ENCODE assay signal across 8 cellular contexts in the genomic region with DNA sequence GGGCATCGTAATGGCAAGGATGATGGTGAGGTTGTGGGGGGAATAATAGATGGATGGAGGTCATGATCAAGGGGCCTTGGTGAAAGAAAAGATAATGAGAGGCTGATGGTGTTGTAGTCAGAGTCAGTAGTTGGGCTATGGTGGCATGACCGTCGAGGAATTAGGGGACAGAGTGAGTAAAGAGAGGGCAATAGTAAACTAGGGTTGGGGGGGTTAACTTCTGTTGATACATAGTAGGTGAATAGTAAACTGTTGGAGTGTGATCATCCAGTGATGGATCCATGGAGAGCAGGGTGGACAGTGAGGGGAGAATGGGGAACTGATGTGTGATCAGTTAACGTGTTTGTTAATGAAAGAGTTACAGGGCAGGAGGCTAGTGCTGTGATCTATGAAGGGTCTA. TPM values are rescaled to one million over a fixed set of nuclear protein-coding genes. Genes with fewer than 3 reads are reported as not detected.
DNase-seq lines count a peak whose midpoint lies in the region; ATAC-seq, FAIRE-seq and TF ChIP-seq lines count a peak whose summit lies in the region.

No MANE protein-coding gene starts in this region.

- peaks cover 21% of the 10 kb centered on the region for H3K36me3 Mint-ChIP-seq in activated CD4-positive, alpha-beta T cell treated with anti-CD3 and anti-CD28 coated beads, Interleukin-2, amount 10 ng/mL, durations not matched to agents 7 days and 5 days (ENCODE audit: low read depth)
- H3K36me3 Mint-ChIP-seq in activated naive CD8-positive, alpha-beta T cell treated with anti-CD3 and anti-CD28 coated beads for 36 hours = peaks cover 27% of the 10 kb centered on the region

- H3K4me1 ChIP-seq in keratinocyte (ENCODE audit: control insufficient read depth, extremely low read depth, insufficient read depth, low read length) (peaks cover 12% of the 10 kb centered on the region), suprapubic skin (peaks cover 11% of the 10 kb centered on the region)

- no peak for TF ChIP-seq POLR2A in suprapubic skin (IDR thresholded peaks at IDR 0.05)

- H3K9ac ChIP-seq in keratinocyte (ENCODE audit: control insufficient read depth, extremely low read depth, insufficient read depth, low read length) = peak overlapping the region; percentile 92

- H3K27ac Mint-ChIP-seq in activated CD4-positive, alpha-beta T cell treated with anti-CD3 and anti-CD28 coated beads, Interleukin-2, amount 10 ng/mL, durations not matched to agents 7 days and 5 days = peak overlapping the region; percentile 96
- peak overlapping the region; percentile 97 for H3K27ac Mint-ChIP-seq in activated naive CD8-positive, alpha-beta T cell treated with anti-CD3 and anti-CD28 coated beads for 36 hours

- no peaks in the 10 kb centered on the region for H3K9me1 ChIP-seq in keratinocyte (ENCODE audit: control insufficient read depth, extremely low read depth, insufficient read depth, low read length)

- H3K36me3 ChIP-seq in keratinocyte (ENCODE audit: control insufficient read depth in 2 of 2, extremely low read depth in 1 of 2, insufficient read depth in 2 of 2, low read length in 2 of 2) (peaks cover 3 to 7% of the 10 kb centered on the region in 2 experiments), suprapubic skin (peaks cover 15% of the 10 kb centered on the region)

- CTCF ChIA-PET in activated CD4-positive, alpha-beta T cell treated with anti-CD3 and anti-CD28 coated beads, Interleukin-2, amount 10 ng/mL, durations not matched to agents 7 days and 5 days (lab: Charles Lee) = no interaction called here

- H4K20me1 ChIP-seq in keratinocyte (ENCODE audit: control insufficient read depth, extremely low read depth, insufficient read depth, low read length) = no peaks in the 10 kb centered on the region

- POLR2A ChIA-PET in activated CD4-positive, alpha-beta T cell treated with anti-CD3 and anti-CD28 coated beads, Interleukin-2, amount 10 ng/mL, durations not matched to agents 7 days and 5 days (lab: Charles Lee) = no interaction called here

- H3K79me2 ChIP-seq in keratinocyte (ENCODE audit: control insufficient read depth, insufficient read depth, low read length) = peaks cover 35% of the 10 kb centered on the region

- H3K4me1 Mint-ChIP-seq in activated CD4-positive, alpha-beta T cell treated with anti-CD3 and anti-CD28 coated beads, Interleukin-2, amount 10 ng/mL, durations not matched to agents 7 days and 5 days = peaks cover 37% of the 10 kb centered on the region
- H3K4me1 Mint-ChIP-seq in activated naive CD8-positive, alpha-beta T cell treated with anti-CD3 and anti-CD28 coated beads for 36 hours = peaks cover 17% of the 10 kb centered on the region

- dilution Hi-C loops in keratinocyte (cut with MboI; ENCODE audit: extremely low pct_ligation_motif_present, low sequenced_read_pairs) = no loop called here

- peak overlapping the region; percentile 76 for H3K4me2 ChIP-seq in keratinocyte (ENCODE audit: control insufficient read depth, extremely low read depth, insufficient read depth, low read depth, low read length)

- TF ChIP-seq CTCF in keratinocyte (optimal IDR thresholded peaks at IDR 0.05 in 1 of 3, IDR thresholded peaks at IDR 0.05 in 1 of 3, conservative IDR thresholded peaks at IDR 0.05 in 1 of 3; ENCODE audit: extremely low read depth in 1 of 3, insufficient read depth in 2 of 3, low read length in 3 of 3) = no peak
- TF ChIP-seq CTCF in suprapubic skin (IDR thresholded peaks at IDR 0.05) = no peak

- H3K4me3 ChIP-seq in keratinocyte (ENCODE audit: control insufficient read depth in 2 of 3, extremely low read depth in 1 of 3, insufficient read depth in 2 of 3, low read depth in 1 of 3, low read length in 3 of 3) (peak overlapping the region; percentile 64 to 75 (median 66)), suprapubic skin (peak overlapping the region; percentile 70)

- no peaks in the 10 kb centered on the region for H3K9me3 Mint-ChIP-seq in activated CD4-positive, alpha-beta T cell treated with anti-CD3 and anti-CD28 coated beads, Interleukin-2, amount 10 ng/mL, durations not matched to agents 7 days and 5 days
- H3K9me3 Mint-ChIP-seq in activated naive CD8-positive, alpha-beta T cell treated with anti-CD3 and anti-CD28 coated beads for 36 hours = no peaks in the 10 kb centered on the region

- no peak for ATAC-seq in GM21423 (IDR thresholded peaks at IDR 0.05; ENCODE audit: unreplicated experiment)

- DNase-seq in activated CD4-positive, alpha-beta T cell treated with anti-CD3 and anti-CD28 coated beads, Interleukin-2, amount 10 ng/mL, durations not matched to agents 7 days and 5 days = no peak
- DNase-seq in activated CD4-positive, alpha-beta T cell treated with anti-CD3 and anti-CD28 coated beads, Interleukin-2, amount 50 U/mL, for 48 hours = no peak
- DNase-seq in activated naive CD8-positive, alpha-beta T cell treated with anti-CD3 and anti-CD28 coated beads for 36 hours = no peak
- DNase-seq in keratinocyte (ENCODE audit: low read depth, low spot score) (no peak), suprapubic skin (ENCODE audit: low spot score in 2 of 2) (no peak), hepatic stellate cell (ENCODE audit: low spot score) (no peak), D341Med (ENCODE audit: low spot score) (no peak)

- H3K27me3 ChIP-seq in keratinocyte (ENCODE audit: control insufficient read depth, extremely low read depth, insufficient read depth, low read length) (no peaks in the 10 kb centered on the region), suprapubic skin (no peaks in the 10 kb centered on the region)

- H3K27me3 Mint-ChIP-seq in activated CD4-positive, alpha-beta T cell treated with anti-CD3 and anti-CD28 coated beads, Interleukin-2, amount 10 ng/mL, durations not matched to agents 7 days and 5 days = no peaks in the 10 kb centered on the region
- no peaks in the 10 kb centered on the region for H3K27me3 Mint-ChIP-seq in activated naive CD8-positive, alpha-beta T cell treated with anti-CD3 and anti-CD28 coated beads for 36 hours

- H3K9me3 ChIP-seq in keratinocyte (ENCODE audit: control insufficient read depth, low read depth, low read length) = no peaks in the 10 kb centered on the region
- H3K9me3 ChIP-seq in suprapubic skin = no peaks in the 10 kb centered on the region

- 75% methylated on average over 4 of the region's 4 CpGs for WGBS in suprapubic skin

- no peak overlapping the region for H2AFZ ChIP-seq in keratinocyte (ENCODE audit: control insufficient read depth, low read length)

- no peak for TF ChIP-seq EP300 in suprapubic skin (IDR thresholded peaks at IDR 0.05)

- peak overlapping the region; percentile 93 for H3K4me3 Mint-ChIP-seq in activated CD4-positive, alpha-beta T cell treated with anti-CD3 and anti-CD28 coated beads, Interleukin-2, amount 10 ng/mL, durations not matched to agents 7 days and 5 days
- H3K4me3 Mint-ChIP-seq in activated naive CD8-positive, alpha-beta T cell treated with anti-CD3 and anti-CD28 coated beads for 36 hours = peak overlapping the region; percentile 98

- no peak for FAIRE-seq in keratinocyte (lab: Jason Lieb, UNC)

- H3K27ac ChIP-seq in keratinocyte (ENCODE audit: control insufficient read depth, insufficient read depth, low read length) (peak overlapping the region; percentile 73), suprapubic skin (no peak overlapping the region)

RNA-seq across cellular contexts. Expression of a gene that starts 0.9 kb away (rescaled TPM):
- total RNA-seq in activated CD4-positive, alpha-beta T cell treated with anti-CD3 and anti-CD28 coated beads, Interleukin-2, amount 10 ng/mL, durations not matched to agents 7 days and 5 days = 10 to 100 TPM; 59.5 to 60.2 TPM
- total RNA-seq in activated naive CD8-positive, alpha-beta T cell treated with anti-CD3 and anti-CD28 coated beads for 36 hours = 10 to 100 TPM; 98.7 to 98.8 TPM
- polyA plus RNA-seq in keratinocyte = 60.6 to 93.4 TPM (median 62.7 TPM) in 3 replicates
- polyA plus RNA-seq in keratinocyte (2011; ENCODE audit: low read depth) = 23.6 TPM
- polyA plus RNA-seq in keratinocyte (2011; cell fraction: cytosol; rRNA removed) = 66.6 and 70.9 TPM in 2 replicates
- 100 and 105 TPM in 2 replicates for polyA plus RNA-seq in keratinocyte (2011; cell fraction: nucleus; rRNA removed)
- polyA plus RNA-seq in keratinocyte (2012; ENCODE audit: low replicate concordance) = 48.1 and 100.0 TPM in 2 replicates
- polyA minus RNA-seq in keratinocyte = 49.7 to 131 TPM (median 62.3 TPM) in 3 replicates
- 51.6 TPM for polyA minus RNA-seq in keratinocyte (2011; cell fraction: cytosol; rRNA and poly(A)+ RNA removed)
- polyA minus RNA-seq in keratinocyte (2011; cell fraction: nucleus; rRNA and poly(A)+ RNA removed) = 30.8 and 31.5 TPM in 2 replicates
- total RNA-seq in suprapubic skin = 10 to 100 TPM; 27.8 to 54.3 (median 47.9) TPM

RNA-seq across cellular contexts. Expression of a gene that starts 6.9 kb away (rescaled TPM):
- total RNA-seq in activated CD4-positive, alpha-beta T cell treated with anti-CD3 and anti-CD28 coated beads, Interleukin-2, amount 10 ng/mL, durations not matched to agents 7 days and 5 days = 10 to 100 TPM; 78.3 to 78.9 TPM
- total RNA-seq in activated naive CD8-positive, alpha-beta T cell treated with anti-CD3 and anti-CD28 coated beads for 36 hours = 100 to 1,000 TPM; 146 to 156 TPM
- 199 to 339 TPM (median 316 TPM) in 3 replicates for polyA plus RNA-seq in keratinocyte
- polyA plus RNA-seq in keratinocyte (2011; ENCODE audit: low read depth) = 26.1 TPM
- polyA plus RNA-seq in keratinocyte (2011; cell fraction: cytosol; rRNA removed) = 164 and 221 TPM in 2 replicates
- 409 and 483 TPM in 2 replicates for polyA plus RNA-seq in keratinocyte (2011; cell fraction: nucleus; rRNA removed)
- polyA plus RNA-seq in keratinocyte (2012; ENCODE audit: low replicate concordance) = 162 and 248 TPM in 2 replicates
- polyA minus RNA-seq in keratinocyte = 359 to 676 TPM (median 535 TPM) in 3 replicates
- 341 TPM for polyA minus RNA-seq in keratinocyte (2011; cell fraction: cytosol; rRNA and poly(A)+ RNA removed)
- 236 and 272 TPM in 2 replicates for polyA minus RNA-seq in keratinocyte (2011; cell fraction: nucleus; rRNA and poly(A)+ RNA removed)
- 10 to 100 TPM; 24.2 to 63.0 (median 46.2) TPM for total RNA-seq in suprapubic skin

RNA-seq across cellular contexts. Expression of a gene that starts 31.9 kb away (rescaled TPM):
- total RNA-seq in activated CD4-positive, alpha-beta T cell treated with anti-CD3 and anti-CD28 coated beads, Interleukin-2, amount 10 ng/mL, durations not matched to agents 7 days and 5 days = 10 to 100 TPM; 12.5 to 13.3 TPM
- total RNA-seq in activated naive CD8-positive, alpha-beta T cell treated with anti-CD3 and anti-CD28 coated beads for 36 hours = 10 to 100 TPM; 11.0 to 11.9 TPM
- 52.2 to 78.4 TPM (median 69.3 TPM) in 3 replicates for polyA plus RNA-seq in keratinocyte
- 5.2 TPM for polyA plus RNA-seq in keratinocyte (2011; ENCODE audit: low read depth)
- polyA plus RNA-seq in keratinocyte (2011; cell fraction: cytosol; rRNA removed) = 53.0 and 92.1 TPM in 2 replicates
- polyA plus RNA-seq in keratinocyte (2011; cell fraction: nucleus; rRNA removed) = 110 and 141 TPM in 2 replicates
- polyA plus RNA-seq in keratinocyte (2012; ENCODE audit: low replicate concordance) = 33.1 and 77.2 TPM in 2 replicates
- polyA minus RNA-seq in keratinocyte = 84.1 to 260 TPM (median 90.0 TPM) in 3 replicates
- 109 TPM for polyA minus RNA-seq in keratinocyte (2011; cell fraction: cytosol; rRNA and poly(A)+ RNA removed)
- 55.9 and 76.4 TPM in 2 replicates for polyA minus RNA-seq in keratinocyte (2011; cell fraction: nucleus; rRNA and poly(A)+ RNA removed)
- 10 to 100 TPM; 16.7 to 34.5 (median 25.8) TPM for total RNA-seq in suprapubic skin

RNA-seq across cellular contexts. Expression of a gene that starts 44.7 kb away (rescaled TPM):
- total RNA-seq in activated CD4-positive, alpha-beta T cell treated with anti-CD3 and anti-CD28 coated beads, Interleukin-2, amount 10 ng/mL, durations not matched to agents 7 days and 5 days = 100 to 1,000 TPM; 246 to 251 TPM
- total RNA-seq in activated naive CD8-positive, alpha-beta T cell treated with anti-CD3 and anti-CD28 coated beads for 36 hours = 100 to 1,000 TPM; 165 to 169 TPM
- 157 to 285 TPM (median 194 TPM) in 3 replicates for polyA plus RNA-seq in keratinocyte
- 30.6 TPM for polyA plus RNA-seq in keratinocyte (2011; ENCODE audit: low read depth)
- polyA plus RNA-seq in keratinocyte (2011; cell fraction: cytosol; rRNA removed) = 89.5 and 123 TPM in 2 replicates
- polyA plus RNA-seq in keratinocyte (2011; cell fraction: nucleus; rRNA removed) = 173 and 180 TPM in 2 replicates
- polyA plus RNA-seq in keratinocyte (2012; ENCODE audit: low replicate concordance) = 87.8 and 273 TPM in 2 replicates
- 265 to 582 TPM (median 337 TPM) in 3 replicates for polyA minus RNA-seq in keratinocyte
- 143 TPM for polyA minus RNA-seq in keratinocyte (2011; cell fraction: cytosol; rRNA and poly(A)+ RNA removed)
- polyA minus RNA-seq in keratinocyte (2011; cell fraction: nucleus; rRNA and poly(A)+ RNA removed) = 55.9 and 60.6 TPM in 2 replicates
- total RNA-seq in suprapubic skin = 10 to 100 TPM; 43.4 to 82.7 (median 71.9) TPM
